12 cellular contexts compared by ENCODE assay signal in genomic region chr11:117055449-117055848, GRCh38.
"Had no signal": no experiment of that assay in that cellular context is flagged by ENCODE, and none has a peak within 500 bp of the region (broad histone marks: within the 10 kb centered on the region; RNA-seq: fewer than 3 reads in every experiment).

No MANE protein-coding gene starts in this region.

- H3K27ac ChIP-seq: foreskin keratinocyte, hepatocyte, neutrophil, stomach, thyroid gland had no signal

- H3K36me3 ChIP-seq: neutrophil, stomach, thyroid gland had no signal

- FAIRE-seq: endothelial cell of umbilical vein, kidney, urothelium cell line had no signal

- ATAC-seq: foreskin keratinocyte; naive thymus-derived CD4-positive, alpha-beta T cell; sciatic nerve had no signal

- H3K4me3 ChIP-seq: hepatocyte, stomach, thyroid gland had no signal

- H3K9me3 ChIP-seq: neutrophil, stomach, thyroid gland had no signal

- DNase-seq: foreskin keratinocyte; kidney; mesendoderm; naive thymus-derived CD4-positive, alpha-beta T cell; stimulated activated naive CD4-positive, alpha-beta T cell; stomach; thyroid gland had no signal

- H2AFZ ChIP-seq: hepatocyte had no signal

- H3K27me3 ChIP-seq: foreskin keratinocyte, hepatocyte, neutrophil, stomach, thyroid gland had no signal

- H3K4me1 ChIP-seq: foreskin keratinocyte had no signal

- H3K4me2 ChIP-seq: hepatocyte had no signal
